In the genomic region with DNA sequence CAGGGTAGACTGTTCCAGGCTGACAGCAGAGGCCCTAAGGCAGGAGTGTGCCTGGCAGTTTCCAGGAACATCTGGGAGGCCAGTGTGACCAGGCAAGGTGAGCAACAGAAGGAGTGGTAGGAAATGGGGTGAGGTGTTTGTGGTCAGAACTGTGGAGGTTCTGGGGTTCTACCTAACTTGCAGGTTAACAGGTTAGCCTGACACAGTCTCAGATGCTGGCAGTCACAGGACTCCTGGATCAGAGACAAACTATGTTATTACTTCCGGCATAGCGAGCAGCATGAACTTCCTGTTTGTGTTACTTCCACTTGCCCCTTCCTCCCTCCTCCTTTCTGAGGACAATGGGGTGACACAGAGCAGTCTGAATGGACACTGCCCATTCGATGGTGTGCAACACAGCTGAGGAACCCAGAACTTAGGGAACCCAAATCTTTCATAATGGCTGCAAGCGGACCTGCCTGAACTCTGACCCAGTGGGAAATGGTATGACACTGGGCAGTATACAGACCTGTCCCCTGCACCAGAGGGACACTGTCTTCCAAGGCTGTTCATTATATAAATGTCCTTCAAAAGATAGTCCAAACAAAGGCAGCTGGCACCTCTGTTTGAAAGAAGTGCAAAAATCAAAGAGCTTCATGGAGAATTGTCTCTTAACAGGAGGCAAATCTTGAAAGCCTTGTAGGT, we compare ENCODE assay signal across 1 cellular context.
A peak's percentile ranks its signal among the peaks of the same experiment; 100 is the strongest.
TF ChIP-seq lines count a peak whose summit lies in the region.

No MANE protein-coding gene starts in this region.

TF ChIP-seq in endothelial cell of umbilical vein, 7 proteins besides CTCF, POLR2A, EP300 and RAD21:
- TF ChIP-seq POLR2AphosphoS5 (IDR thresholded peaks at IDR 0.05; ENCODE audit: insufficient read depth, low read depth, low read length) = peak; percentile 61
- TF ChIP-seq, protein P1, sequence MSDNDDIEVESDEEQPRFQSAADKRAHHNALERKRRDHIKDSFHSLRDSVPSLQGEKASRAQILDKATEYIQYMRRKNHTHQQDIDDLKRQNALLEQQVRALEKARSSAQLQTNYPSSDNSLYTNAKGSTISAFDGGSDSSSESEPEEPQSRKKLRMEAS (IDR thresholded peaks at IDR 0.05; ENCODE audit: insufficient read depth, insufficient read length) = no peak
